Comparison of ENCODE assay signal across 8 cellular contexts in the genomic region with DNA sequence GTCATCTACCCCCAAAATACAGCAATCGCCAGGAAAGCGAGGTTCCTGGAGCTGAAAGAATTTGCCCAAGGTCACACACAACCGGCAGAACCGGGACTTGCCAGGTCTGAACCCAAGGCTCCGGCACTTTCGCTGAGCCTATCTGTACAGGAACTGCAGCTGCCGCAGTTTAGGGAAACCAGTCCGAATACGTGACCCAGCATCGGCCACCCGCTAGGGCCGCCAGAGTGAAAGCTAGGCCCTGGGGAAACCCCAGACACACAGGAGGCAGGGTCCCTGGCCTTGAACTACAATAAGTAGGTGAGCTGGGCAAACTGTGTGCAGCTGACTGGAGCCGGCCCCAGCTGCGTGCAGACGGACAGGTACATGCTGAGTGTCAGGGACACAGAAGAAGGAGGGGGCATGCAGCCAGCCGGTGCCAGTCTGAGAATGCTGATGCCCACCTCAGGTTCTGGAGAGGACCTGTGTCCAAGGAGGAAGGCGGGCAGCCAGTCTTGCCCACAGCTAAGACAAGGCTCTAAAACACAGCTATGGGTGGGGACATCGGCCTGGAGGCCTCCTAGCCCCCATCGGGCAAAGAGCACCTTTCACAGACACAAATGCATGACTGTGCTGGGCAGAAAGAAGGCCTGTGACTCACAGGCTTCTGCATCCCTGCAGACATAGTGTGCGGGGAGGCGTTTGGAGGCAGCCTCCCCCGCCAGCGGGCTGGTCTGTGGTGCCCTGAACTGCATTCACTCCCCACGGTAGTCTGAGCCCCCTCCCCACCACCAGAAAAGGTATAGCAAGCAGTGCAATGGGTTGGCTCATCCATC.
A peak's percentile ranks its signal among the peaks of the same experiment; 100 is the strongest.
DNase-seq lines count a peak whose midpoint lies in the region; ATAC-seq and TF ChIP-seq lines count a peak whose summit lies in the region.

No MANE protein-coding gene starts in this region.

- H3K27me3 Mint-ChIP-seq in effector memory CD8-positive, alpha-beta T cell = no peaks in the 10 kb centered on the region

- DNase-seq in Caki2 (ENCODE audit: low read depth) (peak; percentile 15), IMR-90 (peak; percentile 49), cerebellar cortex (ENCODE audit: low spot score) (no peak), H7 (no peak)
- no peak for DNase-seq in effector memory CD8-positive, alpha-beta T cell

- H3K4me1 Mint-ChIP-seq in effector memory CD8-positive, alpha-beta T cell (ENCODE audit: low read depth in 2 of 2) = peaks cover 30 to 35% of the 10 kb centered on the region in 2 donors

- no peak for TF ChIP-seq EP300 in gastroesophageal sphincter (IDR thresholded peaks at IDR 0.05)

- CTCF ChIA-PET in IMR-90 (lab: Yijun Ruan, JAX) = interaction anchor here (1.0 kb wide), 1 partner anchor 30 kb away, joined by 3 read pairs; no protein-coding TSS in a partner anchor

- no peak for TF ChIP-seq RAD21 in IMR-90 (IDR thresholded peaks at IDR 0.05; ENCODE audit: low read length)

- intact Hi-C loops in IMR-90 (cut with micrococcal nuclease) = no loop called here

- POLR2A ChIA-PET in IMR-90 (lab: Charles Lee; ENCODE audit: unreplicated experiment) = no interaction called here

- no peak overlapping the region for H3K23ac ChIP-seq in IMR-90 (ENCODE audit: low read depth, low read length)

- no peak overlapping the region for H3K56ac ChIP-seq in IMR-90 (ENCODE audit: extremely low read depth, insufficient read depth, low read length)

- H2BK120ac ChIP-seq in IMR-90 (ENCODE audit: low read depth, low read length) = no peak overlapping the region

- H3K4me3 ChIP-seq in IMR-90 (ENCODE audit: insufficient read depth, low read depth, low read length) = no peak overlapping the region
- H3K4me3 ChIP-seq in H7 (ENCODE audit: insufficient read depth, low read depth, low read length) = no peak overlapping the region
- no peak overlapping the region for H3K4me3 ChIP-seq in gastroesophageal sphincter

- no peak overlapping the region for H3K4ac ChIP-seq in IMR-90 (ENCODE audit: low read depth, low read length)

- H2AFZ ChIP-seq in IMR-90 (replicated peaks; ENCODE audit: low read length, poor library complexity) = peak overlapping the region; percentile 70

- no peak overlapping the region for H3K18ac ChIP-seq in IMR-90 (ENCODE audit: low read depth, low read length)

- no peak overlapping the region for H2AK5ac ChIP-seq in IMR-90 (ENCODE audit: low read depth, low read length)

- dilution Hi-C loops in IMR-90 (cut with HindIII; ENCODE audit: low sequenced_read_pairs, unreplicated experiment) = no loop called here

- no peak overlapping the region for H4K8ac ChIP-seq in IMR-90 (ENCODE audit: low read depth in 2 of 2, low read length in 2 of 2)

- no peak overlapping the region for H2BK5ac ChIP-seq in IMR-90 (ENCODE audit: low read depth, low read length, poor library complexity, severe bottlenecking)

- H3K36me3 Mint-ChIP-seq in effector memory CD8-positive, alpha-beta T cell (ENCODE audit: insufficient read depth) = peaks cover 9% of the 10 kb centered on the region

- peak overlapping the region; percentile 68 to 84 for H3K4me3 Mint-ChIP-seq in effector memory CD8-positive, alpha-beta T cell

- WGBS in IMR-90 (ENCODE audit: extremely low coverage in 2 of 2, insufficient read length in 1 of 2), 2 experiments = 92% methylated on average over 10 of the region's 24 CpGs; no CpG with 5 or more reads in 1 of the 2 experiments
- 60 to 70% methylated on average over 1 to 7 of the region's 24 CpGs for WGBS in gastroesophageal sphincter (ENCODE audit: low coverage in 1 of 2), 2 donors

- H4K20me1 ChIP-seq in IMR-90 (ENCODE audit: insufficient read depth, low read length) = no peaks in the 10 kb centered on the region

- no peak overlapping the region for H3K27ac ChIP-seq in IMR-90 (ENCODE audit: insufficient read depth, low read length)
- H3K27ac ChIP-seq in gastroesophageal sphincter = no peak overlapping the region

- H3K9me1 ChIP-seq in IMR-90 (ENCODE audit: insufficient read depth, low read length) = peaks cover 7% of the 10 kb centered on the region; the same call in 1 of the 2 replicates

- in situ Hi-C loops in Caki2 (cut with HindIII; ENCODE audit: low pct_unique_long_range_greater_than_20kb, low sequenced_read_pairs) (no loop called here), IMR-90 (cut with MboI; ENCODE audit: low sequenced_read_pairs) (no loop called here)

- H3K4me1 ChIP-seq in IMR-90 (ENCODE audit: control insufficient read depth, insufficient read depth, low read length) (peaks cover 7% of the 10 kb centered on the region; the same call in 1 of the 2 replicates), gastroesophageal sphincter (peaks cover 0 to 16% (median 0%) of the 10 kb centered on the region in 3 donors)

- TF ChIP-seq POLR2A in IMR-90 (IDR thresholded peaks at IDR 0.05; ENCODE audit: low read depth, low read length) (no peak), gastroesophageal sphincter (IDR thresholded peaks at IDR 0.05) (no peak)

- H3K9me3 Mint-ChIP-seq in effector memory CD8-positive, alpha-beta T cell = no peaks in the 10 kb centered on the region

- ATAC-seq in GM21367 (IDR thresholded peaks at IDR 0.05; ENCODE audit: unreplicated experiment) = peak; percentile 38
- peak; percentile 81 for ATAC-seq in IMR-90 (ENCODE audit: low read depth)
- peak; percentile 41 for ATAC-seq in effector memory CD8-positive, alpha-beta T cell (replicated peaks)
- ATAC-seq in HG02970 (IDR thresholded peaks at IDR 0.05; ENCODE audit: low FRiP score, unreplicated experiment) = no peak
- no peak for ATAC-seq in gastroesophageal sphincter

- H3K36me3 ChIP-seq in IMR-90 (ENCODE audit: control insufficient read depth, insufficient read depth, low read length) (no peaks in the 10 kb centered on the region), H7 (replicated peaks; ENCODE audit: control insufficient read depth, insufficient read depth, low read length) (no peaks in the 10 kb centered on the region), gastroesophageal sphincter (no peaks in the 10 kb centered on the region)

- H4K91ac ChIP-seq in IMR-90 (ENCODE audit: insufficient read depth, low read depth, low read length) = no peak overlapping the region

- TF ChIP-seq CTCF in IMR-90 (conservative IDR thresholded peaks at IDR 0.05; ENCODE audit: low read depth, low read length) = no peak
- TF ChIP-seq CTCF in gastroesophageal sphincter (IDR thresholded peaks at IDR 0.05) = no peak

- H3K14ac ChIP-seq in IMR-90 (replicated peaks; ENCODE audit: low read depth, low read length) = no peak overlapping the region

- H3K9me3 ChIP-seq in IMR-90 (ENCODE audit: control insufficient read depth, insufficient read depth, low read length) (no peaks in the 10 kb centered on the region), gastroesophageal sphincter (no peaks in the 10 kb centered on the region)

- no peak overlapping the region for H4K5ac ChIP-seq in IMR-90 (ENCODE audit: low read depth, low read length)

- no peak overlapping the region for H3K9ac ChIP-seq in IMR-90 (ENCODE audit: low read depth, low read length)

- no peaks in the 10 kb centered on the region for H3K79me1 ChIP-seq in IMR-90 (ENCODE audit: low read depth in 1 of 2, low read length in 2 of 2)

- H3K4me2 ChIP-seq in IMR-90 (ENCODE audit: low read depth, low read length) = no peak overlapping the region

- peak overlapping the region in 1 of 2 donors; percentile 79 for H3K27ac Mint-ChIP-seq in effector memory CD8-positive, alpha-beta T cell

- no peak overlapping the region for H2BK20ac ChIP-seq in IMR-90 (ENCODE audit: low read depth, low read length)

- H2AK9ac ChIP-seq in IMR-90 (replicated peaks; ENCODE audit: low read depth, low read length, poor library complexity) = peak overlapping the region; percentile 63

- H3K27me3 ChIP-seq in IMR-90 (ENCODE audit: control insufficient read depth, insufficient read depth, low read length) (no peaks in the 10 kb centered on the region), H7 (ENCODE audit: control insufficient read depth, insufficient read depth, low read length) (no peaks in the 10 kb centered on the region), gastroesophageal sphincter (no peaks in the 10 kb centered on the region)

- BruUV-seq in IMR-90 (replicated peaks; lab: Mats Ljungman, UMichigan) = no TSS peak

- no peak overlapping the region for H2BK15ac ChIP-seq in IMR-90 (ENCODE audit: low read depth, low read length)

TF ChIP-seq in IMR-90, 13 proteins besides CTCF, POLR2A, EP300 and RAD21:
- TF ChIP-seq FOS (IDR thresholded peaks at IDR 0.05; ENCODE audit: low read depth, low read length) (peak; percentile 39; the same call in 1 of the 2 replicates), RFX5 (IDR thresholded peaks at IDR 0.05; ENCODE audit: low read depth, low read length) (no peak), MAZ (IDR thresholded peaks at IDR 0.05; ENCODE audit: borderline replicate concordance, low read depth, low read length) (no peak)

Comparison
In these comparisons a context has a peak if more than half of its experiments do, and no peak if none do; other contexts are left out.
1. DNase-seq: peak in Caki2 (single experiment) and IMR-90 (single experiment); none in effector memory CD8-positive, alpha-beta T cell (0 of 3), cerebellar cortex (single experiment) and H7 (single experiment).
2. ATAC-seq: peak in GM21367 (single experiment), IMR-90 (single experiment) and effector memory CD8-positive, alpha-beta T cell (single experiment); none in HG02970 (single experiment) and gastroesophageal sphincter (single experiment).